8 cellular contexts compared by ENCODE assay signal in the genomic region with DNA sequence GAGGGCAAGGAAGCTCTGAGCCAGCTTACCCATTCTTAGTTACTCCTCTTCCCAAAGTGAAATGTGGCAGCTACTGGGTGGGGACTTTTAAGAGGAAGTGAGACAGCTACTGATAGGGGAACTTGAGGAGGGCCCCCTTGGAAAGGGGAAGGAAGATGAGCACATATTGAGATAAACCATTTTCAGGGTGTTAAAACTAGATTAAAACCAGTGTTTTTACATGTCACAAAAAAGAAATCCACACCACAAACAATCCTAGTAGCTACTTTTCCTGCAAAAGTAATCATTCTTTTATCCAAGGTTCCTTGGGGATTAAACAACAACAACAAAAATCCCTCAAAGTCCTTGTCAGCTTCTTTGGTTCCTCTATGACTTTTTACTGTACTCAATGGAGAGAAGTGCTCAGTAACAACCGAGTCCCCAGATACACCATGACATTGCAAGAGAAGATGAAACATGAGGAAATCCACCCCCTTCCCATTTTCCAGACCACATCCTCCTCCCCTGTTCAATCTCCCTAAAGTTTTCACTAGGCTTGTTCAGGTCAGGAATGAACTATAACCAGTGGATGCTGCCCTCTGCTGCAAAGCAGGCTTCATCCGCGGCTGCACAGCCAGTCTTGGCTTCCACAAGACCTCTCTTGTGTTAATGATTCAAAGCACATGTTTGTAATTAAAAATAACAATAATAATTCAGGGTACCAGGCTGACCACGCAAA.
DNase-seq lines count a peak whose midpoint lies in the region; ATAC-seq and TF ChIP-seq lines count a peak whose summit lies in the region.

No MANE protein-coding gene starts in this region.

- no peaks in the 10 kb centered on the region for H3K27me3 ChIP-seq in brain microvascular endothelial cell (replicated peaks)

- DNase-seq in brain microvascular endothelial cell: peak; percentile 12
- no peak for DNase-seq in GM10248 (ENCODE audit: extremely low spot score)

- peaks cover 4% of the 10 kb centered on the region for H3K27me3 Mint-ChIP-seq in nephron (ENCODE audit: low read depth)

- ATAC-seq in GM18511 (IDR thresholded peaks at IDR 0.05; ENCODE audit: unreplicated experiment) (peak; percentile 61), HG03565 (IDR thresholded peaks at IDR 0.05; ENCODE audit: unreplicated experiment) (peak; percentile 39), HG03097 (IDR thresholded peaks at IDR 0.05; ENCODE audit: low FRiP score, unreplicated experiment) (no peak), GM18907 (IDR thresholded peaks at IDR 0.05; ENCODE audit: unreplicated experiment) (no peak)
- ATAC-seq in activated CD4-positive, CD25-positive, alpha-beta regulatory T cell treated with anti-CD3 and anti-CD28 coated beads, Interleukin-2, amount 50 U/mL, for 24 hours: no peak

- POLR2A ChIA-PET in GM10248 (lab: Yijun Ruan, JAX): no interaction called here

- no peaks in the 10 kb centered on the region for H3K9me3 Mint-ChIP-seq in nephron

- peak; percentile 67 for TF ChIP-seq CTCF in brain microvascular endothelial cell (IDR thresholded peaks at IDR 0.05; ENCODE audit: low read depth, low read length, missing control alignments)
- TF ChIP-seq CTCF in nephron (IDR thresholded peaks at IDR 0.05; ENCODE audit: unreplicated experiment in 3 of 3): peak; percentile 44 to 50 (median 48)
- TF ChIP-seq CTCF in GM10248 (IDR thresholded peaks at IDR 0.05; ENCODE audit: control extremely low read depth, extremely low read depth, low read depth, missing control alignments): no peak

- H3K27ac ChIP-seq in brain microvascular endothelial cell: no peak overlapping the region

- no peak overlapping the region for H3K4me3 Mint-ChIP-seq in nephron

- in situ Hi-C loops in brain microvascular endothelial cell (cut with HindIII; ENCODE audit: low pct_ligation_motif_present, low sequenced_read_pairs): no loop called here

- H3K36me3 ChIP-seq in brain microvascular endothelial cell (replicated peaks): no peaks in the 10 kb centered on the region

- H3K4me1 Mint-ChIP-seq in nephron: no peaks in the 10 kb centered on the region

- H3K27ac Mint-ChIP-seq in nephron: no peak overlapping the region

- CTCF ChIA-PET in GM10248 (lab: Yijun Ruan, JAX): interaction anchor here (0.7 to 6.5 kb wide), 14 partner anchors 10 to 1190 kb away, joined by 3 to 105 read pairs (median 4); a partner anchor contains a TSS

- no peak overlapping the region for H3K4me3 ChIP-seq in brain microvascular endothelial cell (ENCODE audit: low read depth, low read length)

- H3K36me3 Mint-ChIP-seq in nephron (ENCODE audit: low read depth): no peaks in the 10 kb centered on the region

Comparison
In these comparisons a context has a peak if more than half of its experiments do, and no peak if none do; other contexts are left out.
1. ATAC-seq: peak in GM18511 (single experiment) and HG03565 (single experiment); none in HG03097 (single experiment), activated CD4-positive, CD25-positive, alpha-beta regulatory T cell treated with anti-CD3 and anti-CD28 coated beads, Interleukin-2, amount 50 U/mL, for 24 hours (0 of 2) and GM18907 (single experiment).